Comparison of ENCODE assay signal across 1 cellular context in genomic region chr19:13503570-13504235, GRCh38.
TF ChIP-seq lines count a peak whose summit lies in the region.

No MANE protein-coding gene starts in this region.

TF ChIP-seq in GM23338, 12 proteins besides CTCF, POLR2A, EP300 and RAD21 (continued from another document):
- TF ChIP-seq ZNF462 (CRISPR knock-in tag; IDR thresholded peaks at IDR 0.05) (no peak), STAT1 (IDR thresholded peaks at IDR 0.05; ENCODE audit: unreplicated experiment) (no peak), CREB1 (CRISPR knock-in tag; IDR thresholded peaks at IDR 0.05; ENCODE audit: low read depth) (no peak), EZH2phosphoT487 (IDR thresholded peaks at IDR 0.05; ENCODE audit: unreplicated experiment) (no peak)
